In the genomic region with DNA sequence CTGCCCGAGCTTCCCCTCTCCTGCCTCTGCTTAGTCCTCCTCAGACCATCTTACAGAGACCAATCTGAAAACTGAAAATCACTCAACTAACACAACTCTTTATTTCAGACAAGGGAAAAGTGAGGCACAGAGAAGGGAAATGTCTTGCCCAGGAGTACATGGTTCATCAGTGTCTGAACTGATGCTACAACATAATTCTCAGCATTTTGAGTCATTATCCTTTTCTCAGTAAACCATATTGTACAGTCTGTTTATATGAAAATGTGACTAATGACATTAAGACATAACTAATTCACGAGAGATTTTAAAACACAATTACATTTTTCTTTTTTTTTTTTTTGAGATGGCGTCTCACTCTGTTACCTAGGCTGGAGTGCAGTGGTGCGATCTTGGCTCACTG, we compare ENCODE assay signal across 26 cellular contexts.
"Had no signal": no experiment of that assay in that cellular context is flagged by ENCODE, and none has a peak within 500 bp of the region (broad histone marks: within the 10 kb centered on the region; RNA-seq: fewer than 3 reads in every experiment).

No MANE protein-coding gene starts in this region.

- H3K9me3 Mint-ChIP-seq: nephron progenitor cell had no signal

- ATAC-seq: esophagus mucosa; gastrocnemius medialis; left ventricle myocardium superior; lower lobe of right lung; naive thymus-derived CD4-positive, alpha-beta T cell; sciatic nerve had no signal

- DNase-seq: cortex of kidney; effector CD4-positive, alpha-beta T cell; foreskin fibroblast; gastrocnemius medialis; head of caudate nucleus; left ventricle myocardium superior; lower lobe of right lung; mesenchymal stem cell; midbrain; naive thymus-derived CD4-positive, alpha-beta T cell; nephron progenitor cell; nucleus accumbens; stimulated activated CD4-positive, alpha-beta T cell treated with anti-CD3 and anti-CD28 coated beads, Interleukin-12 subunit alpha, Interleukin-12 subunit beta, amount 100 ng/mL, for 4 hours; stimulated activated CD4-positive, alpha-beta T cell treated with anti-CD3 and anti-CD28 coated beads, Interleukin-1b, Interleukin-23, amount 100 ng/mL, for 48 hours; stimulated activated CD4-positive, alpha-beta T cell treated with anti-CD3 and anti-CD28 coated beads, Interleukin-4, amount 100 ng/mL, for 1 hour; stimulated activated CD8-positive, alpha-beta memory T cell treated with anti-CD3 and anti-CD28 coated beads, Interleukin-4, amount 100 ng/mL, for 48 hours; stimulated activated naive CD4-positive, alpha-beta T cell treated with Interleukin-2 at 50 U/mL for 16 hours; upper lobe of left lung had no signal

- H3K27me3 ChIP-seq: gastrocnemius medialis, right atrium auricular region, tibial nerve, upper lobe of left lung had no signal

- H3K4me1 Mint-ChIP-seq: nephron progenitor cell had no signal

- H3K4me2 ChIP-seq: smooth muscle cell had no signal

- H3K36me3 ChIP-seq: prostate gland had no signal

- H3K4me3 ChIP-seq: gastrocnemius medialis, lower lobe of right lung, prostate gland, right atrium auricular region, smooth muscle cell, thoracic aorta, tibial nerve, upper lobe of left lung had no signal

- H3K27ac ChIP-seq: epithelial cell of prostate, gastrocnemius medialis, lower lobe of right lung, prostate gland, right atrium auricular region, thoracic aorta, tibial nerve, upper lobe of left lung had no signal

- H3K4me1 ChIP-seq: gastrocnemius medialis, lower lobe of right lung, prostate gland, right atrium auricular region, tibial nerve, upper lobe of left lung had no signal

- H3K27ac Mint-ChIP-seq: nephron progenitor cell had no signal

- H3K27me3 Mint-ChIP-seq: naive thymus-derived CD4-positive, alpha-beta T cell had no signal

- H3K4me3 Mint-ChIP-seq: naive thymus-derived CD4-positive, alpha-beta T cell; nephron progenitor cell had no signal
